11 cellular contexts compared by ENCODE assay signal in genomic region chr12:48882325-48882687, GRCh38. TPM values are rescaled to one million over a fixed set of nuclear protein-coding genes. Genes with fewer than 3 reads are reported as not detected.
DNase-seq lines count a peak whose midpoint lies in the region; ATAC-seq and TF ChIP-seq lines count a peak whose summit lies in the region.
"Had no signal": no experiment of that assay in that cellular context is flagged by ENCODE, and none has a peak within 500 bp of the region (broad histone marks: within the 10 kb centered on the region; RNA-seq: fewer than 3 reads in every experiment).

No MANE protein-coding gene starts in this region.

- no peaks in the 10 kb centered on the region for H3K9me3 ChIP-seq in left ventricle myocardium inferior (replicated peaks)

- H3K4me1 ChIP-seq in left ventricle myocardium inferior: peaks cover 21% of the 10 kb centered on the region

- no peaks in the 10 kb centered on the region for H3K36me3 Mint-ChIP-seq in osteocyte (ENCODE audit: unreplicated experiment)

- H3K27me3 Mint-ChIP-seq in osteocyte (ENCODE audit: unreplicated experiment): peaks cover 8% of the 10 kb centered on the region

- H3K27ac ChIP-seq in left ventricle myocardium inferior (replicated peaks): peak overlapping the region; percentile 58

- H3K4me3 Mint-ChIP-seq in osteocyte (ENCODE audit: unreplicated experiment): peak overlapping the region; percentile 64

- no peaks in the 10 kb centered on the region for H3K36me3 ChIP-seq in left ventricle myocardium inferior

- H3K4me3 ChIP-seq in astrocyte of the spinal cord (ENCODE audit: low read depth, low read length) (no peak overlapping the region), left ventricle myocardium inferior (peak overlapping the region; percentile 54)

- in situ Hi-C loops in astrocyte of the spinal cord (cut with HindIII; ENCODE audit: low sequenced_read_pairs): no loop called here

- intact Hi-C loops in left ventricle myocardium inferior (cut with micrococcal nuclease): no loop called here

- TF ChIP-seq CTCF in astrocyte of the spinal cord (IDR thresholded peaks at IDR 0.05; ENCODE audit: low read depth, low read length) (no peak), left ventricle myocardium inferior (IDR thresholded peaks at IDR 0.05; ENCODE audit: borderline replicate concordance) (no peak), osteocyte (IDR thresholded peaks at IDR 0.05) (no peak)

- ATAC-seq in GM21515 (IDR thresholded peaks at IDR 0.05; ENCODE audit: unreplicated experiment) (no peak), GM19467 (IDR thresholded peaks at IDR 0.05; ENCODE audit: unreplicated experiment) (no peak)

- no peaks in the 10 kb centered on the region for H3K9me3 Mint-ChIP-seq in osteocyte (ENCODE audit: unreplicated experiment)

- peaks cover 35% of the 10 kb centered on the region for H3K4me1 Mint-ChIP-seq in osteocyte (ENCODE audit: unreplicated experiment)

- peaks cover 22% of the 10 kb centered on the region for H3K27me3 ChIP-seq in left ventricle myocardium inferior (ENCODE audit: low read depth)

- DNase-seq in Daoy (ENCODE audit: low read depth) (peak; percentile 84), astrocyte of the spinal cord (ENCODE audit: low read depth, low spot score) (peak; percentile 12), left ventricle myocardium inferior (no peak), osteocyte (ENCODE audit: extremely low spot score, unreplicated experiment) (no peak), SK-N-DZ (ENCODE audit: low spot score) (no peak)
- no peak for DNase-seq in activated CD8-positive, alpha-beta memory T cell treated with anti-CD3 and anti-CD28 coated beads for 24 hours
- DNase-seq: activated effector memory CD4-positive, alpha-beta T cell treated with anti-CD3 and anti-CD28 coated beads, Interleukin-2, amount 50 U/mL, for 16 hours; hippocampal formation; NCI-H2029 treated with DMSO at 0.1 percent for 48 hours had no signal

- peak overlapping the region; percentile 84 for H3K27ac Mint-ChIP-seq in osteocyte (ENCODE audit: unreplicated experiment)

RNA-seq across cellular contexts. Expression of gene RND1, which starts 16.6 kb away (rescaled TPM):
- total RNA-seq in Daoy (2014; rRNA removed; shearing (Covaris generic)): 0.51 and 4.7 TPM in 2 replicates
- total RNA-seq in left ventricle myocardium inferior (0.47 TPM), osteocyte (0.89 and 1.0 TPM in 2 replicates)
- 0.42 TPM in 1 of 2 replicates, not detected in the other for polyA plus RNA-seq in SK-N-DZ (2014; cell fraction: cytosol; rRNA removed)
- 0.07 TPM in 1 of 2 replicates, not detected in the other for polyA plus RNA-seq in SK-N-DZ (2014; cell fraction: nucleus; rRNA removed)

RNA-seq across cellular contexts. Expression of gene DDX23, which starts 30.3 kb away (rescaled TPM):
- total RNA-seq in Daoy (2014; rRNA removed; shearing (Covaris generic)): 132 and 146 TPM in 2 replicates
- total RNA-seq in left ventricle myocardium inferior: 36.6 TPM
- 67.3 and 72.2 TPM in 2 replicates for total RNA-seq in osteocyte
- 127 and 137 TPM in 2 replicates for polyA plus RNA-seq in SK-N-DZ (2014; cell fraction: cytosol; rRNA removed)
- polyA plus RNA-seq in SK-N-DZ (2014; cell fraction: nucleus; rRNA removed): 264 and 274 TPM in 2 replicates

RNA-seq across cellular contexts. Expression of gene FKBP11, which starts 43.0 kb away (rescaled TPM):
- 7.0 and 28.0 TPM in 2 replicates for total RNA-seq in Daoy (2014; rRNA removed; shearing (Covaris generic))
- total RNA-seq in left ventricle myocardium inferior: 4.3 TPM
- 16.2 and 16.4 TPM in 2 replicates for total RNA-seq in osteocyte
- 4.9 and 8.8 TPM in 2 replicates for polyA plus RNA-seq in SK-N-DZ (2014; cell fraction: cytosol; rRNA removed)
- 23.0 and 35.3 TPM in 2 replicates for polyA plus RNA-seq in SK-N-DZ (2014; cell fraction: nucleus; rRNA removed)

Comparison
In these comparisons a context has a peak if more than half of its experiments do, and no peak if none do; other contexts are left out.
1. DNase-seq: peak in Daoy (single experiment) and astrocyte of the spinal cord (single experiment); none in left ventricle myocardium inferior (single experiment), osteocyte (single experiment), activated CD8-positive, alpha-beta memory T cell treated with anti-CD3 and anti-CD28 coated beads for 24 hours (single experiment) and SK-N-DZ (single experiment).